In the genomic region with DNA sequence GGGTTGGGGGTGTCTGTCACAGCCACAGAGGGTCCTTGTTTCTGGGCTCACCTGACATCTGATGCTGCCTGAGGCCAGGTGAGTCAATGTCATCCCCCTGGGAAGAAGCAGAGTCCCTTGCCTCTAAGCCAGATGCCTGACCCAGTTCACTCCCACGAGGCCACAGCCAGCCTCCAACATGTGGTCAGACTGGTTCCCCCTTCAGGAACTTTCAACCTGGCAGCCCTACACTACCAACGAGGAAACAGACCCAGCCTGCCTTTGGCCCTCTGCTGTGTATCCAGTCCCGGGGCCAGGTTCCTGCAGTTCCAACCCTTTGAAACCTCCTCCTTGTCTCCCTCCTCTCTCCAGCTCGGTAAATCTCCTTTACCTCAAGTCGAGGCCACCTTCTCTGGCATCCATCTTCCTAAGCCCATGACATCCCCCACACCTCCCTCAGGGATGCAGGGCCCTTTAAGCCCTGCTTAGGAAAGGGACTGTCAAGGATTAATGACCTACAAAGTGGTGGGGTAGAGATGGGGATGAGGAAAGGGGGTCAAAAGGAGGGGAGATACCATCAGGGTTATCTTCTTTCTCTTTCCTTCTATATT, we compare ENCODE assay signal across 15 cellular contexts. TPM values are rescaled to one million over a fixed set of nuclear protein-coding genes. Genes with fewer than 3 reads are reported as not detected.
DNase-seq lines count a peak whose midpoint lies in the region; ATAC-seq and TF ChIP-seq lines count a peak whose summit lies in the region.
"Had no signal": no experiment of that assay in that cellular context is flagged by ENCODE, and none has a peak within 500 bp of the region (broad histone marks: within the 10 kb centered on the region; RNA-seq: fewer than 3 reads in every experiment).

No MANE protein-coding gene starts in this region.

- H3K27ac ChIP-seq in esophagus muscularis mucosa (replicated peaks in 1 of 4), result no peak overlapping the region
- no peak overlapping the region for H3K27ac ChIP-seq in upper lobe of right lung
- H3K27ac ChIP-seq in adrenal gland, result no peak overlapping the region
- H3K27ac ChIP-seq: Peyer's patch had no signal

- H3K4me1 Mint-ChIP-seq in activated CD4-positive, alpha-beta T cell treated with anti-CD3 and anti-CD28 coated beads, Interleukin-2, amount 10 ng/mL, durations not matched to agents 24 days and 14 days, result no peaks in the 10 kb centered on the region

- peaks cover 6% of the 10 kb centered on the region for H3K27me3 Mint-ChIP-seq in activated CD4-positive, alpha-beta T cell treated with anti-CD3 and anti-CD28 coated beads, Interleukin-2, amount 10 ng/mL, durations not matched to agents 24 days and 14 days

- no peak for TF ChIP-seq POLR2A in esophagus muscularis mucosa (IDR thresholded peaks at IDR 0.05; ENCODE audit: low read depth)
- no peak for TF ChIP-seq POLR2A in adrenal gland (IDR thresholded peaks at IDR 0.05)

- H3K36me3 Mint-ChIP-seq in activated CD4-positive, alpha-beta T cell treated with anti-CD3 and anti-CD28 coated beads, Interleukin-2, amount 10 ng/mL, durations not matched to agents 24 days and 14 days (ENCODE audit: low read depth), result no peaks in the 10 kb centered on the region
- H3K36me3 Mint-ChIP-seq: CD4-positive, CD25-positive, alpha-beta regulatory T cell had no signal

- ATAC-seq in upper lobe of right lung, result peak; percentile 70

- no peak for TF ChIP-seq EP300 in esophagus muscularis mucosa (IDR thresholded peaks at IDR 0.05)

- no peaks in the 10 kb centered on the region for H3K9me3 ChIP-seq in esophagus muscularis mucosa
- no peaks in the 10 kb centered on the region for H3K9me3 ChIP-seq in upper lobe of right lung
- H3K9me3 ChIP-seq in adrenal gland (replicated peaks in 1 of 3), result no peaks in the 10 kb centered on the region
- H3K9me3 ChIP-seq: Peyer's patch had no signal

- 64% methylated on average over 4 of the region's 5 CpGs for WGBS in esophagus muscularis mucosa
- 45 to 79% (median 66%) methylated on average over 5 of the region's 5 CpGs for WGBS in adrenal gland, 4 donors

- no peaks in the 10 kb centered on the region for H3K27me3 ChIP-seq in esophagus muscularis mucosa
- H3K27me3 ChIP-seq in upper lobe of right lung, result no peaks in the 10 kb centered on the region
- H3K27me3 ChIP-seq in adrenal gland, result no peaks in the 10 kb centered on the region
- H3K27me3 ChIP-seq: Peyer's patch had no signal

- TF ChIP-seq CTCF in esophagus muscularis mucosa (IDR thresholded peaks at IDR 0.05) (no peak), upper lobe of right lung (IDR thresholded peaks at IDR 0.05) (no peak), adrenal gland (IDR thresholded peaks at IDR 0.05) (no peak)

- no peak overlapping the region for H3K27ac Mint-ChIP-seq in activated CD4-positive, alpha-beta T cell treated with anti-CD3 and anti-CD28 coated beads, Interleukin-2, amount 10 ng/mL, durations not matched to agents 24 days and 14 days

- peak; percentile 11 for DNase-seq in SKM-1 (lab: John Stamatoyannopoulos, UW; ENCODE audit: unreplicated experiment)
- no peak for DNase-seq in SKM-1 treated with dmso at 0.1 percent for 144 hours (lab: John Stamatoyannopoulos, UW; ENCODE audit: unreplicated experiment)
- DNase-seq in OCI-M1 (lab: John Stamatoyannopoulos, UW), result peak; percentile 10
- peak; percentile 89 for DNase-seq in esophagus muscularis mucosa (ENCODE audit: extremely low spot score)
- no peak for DNase-seq in upper lobe of right lung
- no peak for DNase-seq in activated CD4-positive, alpha-beta T cell treated with anti-CD3 and anti-CD28 coated beads, Interleukin-2, amount 10 ng/mL, durations not matched to agents 24 days and 14 days
- DNase-seq in adrenal gland, result no peak
- no peak for DNase-seq in NCI-H345 (lab: John Stamatoyannopoulos, UW)
- DNase-seq: CD4-positive, CD25-positive, alpha-beta regulatory T cell; DND-41; H7; NCI-H1092 treated with DMSO at 0.1 percent for 48 hours; NCI-H1694 treated with DMSO at 0.1 percent for 48 hours; NCI-H446; Peyer's patch had no signal

- intact Hi-C loops in esophagus muscularis mucosa (cut with DNase I), result no loop called here
- intact Hi-C loops in upper lobe of right lung (cut with DNase I), result no loop called here
- intact Hi-C loops in activated CD4-positive, alpha-beta T cell treated with anti-CD3 and anti-CD28 coated beads, Interleukin-2, amount 10 ng/mL, durations not matched to agents 24 days and 14 days (cut with micrococcal nuclease), result no loop called here
- intact Hi-C loops in adrenal gland (cut with DNase I), result no loop called here

- H3K9me3 Mint-ChIP-seq in activated CD4-positive, alpha-beta T cell treated with anti-CD3 and anti-CD28 coated beads, Interleukin-2, amount 10 ng/mL, durations not matched to agents 24 days and 14 days, result no peaks in the 10 kb centered on the region
- H3K9me3 Mint-ChIP-seq: CD4-positive, CD25-positive, alpha-beta regulatory T cell had no signal

- H3K4me1 ChIP-seq in esophagus muscularis mucosa (no peaks in the 10 kb centered on the region), upper lobe of right lung (no peaks in the 10 kb centered on the region), adrenal gland (replicated peaks in 1 of 2) (no peaks in the 10 kb centered on the region)
- H3K4me1 ChIP-seq: Peyer's patch had no signal

- no peak overlapping the region for H3K4me3 Mint-ChIP-seq in activated CD4-positive, alpha-beta T cell treated with anti-CD3 and anti-CD28 coated beads, Interleukin-2, amount 10 ng/mL, durations not matched to agents 24 days and 14 days
- H3K4me3 Mint-ChIP-seq: CD4-positive, CD25-positive, alpha-beta regulatory T cell had no signal

- H3K36me3 ChIP-seq in esophagus muscularis mucosa (no peaks in the 10 kb centered on the region), upper lobe of right lung (no peaks in the 10 kb centered on the region), adrenal gland (replicated peaks in 1 of 2) (no peaks in the 10 kb centered on the region)
- H3K36me3 ChIP-seq: Peyer's patch had no signal

- H3K4me3 ChIP-seq in esophagus muscularis mucosa (no peak overlapping the region), upper lobe of right lung (no peak overlapping the region), adrenal gland (no peak overlapping the region)
- H3K4me3 ChIP-seq: Peyer's patch had no signal

RNA-seq across cellular contexts. Expression of gene SMAD2, which starts 49.2 kb away (rescaled TPM):
- total RNA-seq in esophagus muscularis mucosa, result 10 to 100 TPM; 35.7 to 93.4 (median 89.2) TPM
- 160 TPM for total RNA-seq in upper lobe of right lung
- 388 and 406 TPM in 2 replicates for total RNA-seq in activated CD4-positive, alpha-beta T cell treated with anti-CD3 and anti-CD28 coated beads, Interleukin-2, amount 10 ng/mL, durations not matched to agents 24 days and 14 days
- total RNA-seq in adrenal gland, result 100 to 1,000 TPM in 7 of 8 donors, 10 to 100 TPM in 1; 73.8 to 270 (median 145) TPM
- 100 to 1,000 TPM in 1 of 3 donors, 10 to 100 TPM in 2; 20.9 to 163 (median 22.8) TPM for polyA plus RNA-seq in adrenal gland

Comparison
In these comparisons a context has a peak if more than half of its experiments do, and no peak if none do; other contexts are left out.
1. DNase-seq: peak in SKM-1 (single experiment), OCI-M1 (single experiment) and esophagus muscularis mucosa (single experiment); none in SKM-1 treated with dmso at 0.1 percent for 144 hours (single experiment), upper lobe of right lung (single experiment), activated CD4-positive, alpha-beta T cell treated with anti-CD3 and anti-CD28 coated beads, Interleukin-2, amount 10 ng/mL, durations not matched to agents 24 days and 14 days (single experiment), adrenal gland (0 of 7) and NCI-H345 (single experiment).